In genomic region chr2:151928380-151928779, GRCh38 we compare ENCODE assay signal across 24 cellular contexts.
DNase-seq lines count a peak whose midpoint lies in the region; ATAC-seq, FAIRE-seq and TF ChIP-seq lines count a peak whose summit lies in the region.
"Had no signal": no experiment of that assay in that cellular context is flagged by ENCODE, and none has a peak within 500 bp of the region (broad histone marks: within the 10 kb centered on the region; RNA-seq: fewer than 3 reads in every experiment).

No MANE protein-coding gene starts in this region.

- H3K27ac ChIP-seq in H1 (ENCODE audit: low read depth, low read length) (no peak overlapping the region), mesenchymal stem cell (ENCODE audit: low read length, poor library complexity, severe bottlenecking) (no peak overlapping the region), ascending aorta (no peak overlapping the region)
- H3K27ac ChIP-seq: brain microvascular endothelial cell, coronary artery, ovary, thyroid gland had no signal

- H4K5ac ChIP-seq in H1 (ENCODE audit: insufficient read length, low read depth, low read length) = no peak overlapping the region

- TF ChIP-seq CTCF in H1 (IDR thresholded peaks at IDR 0.05; ENCODE audit: control extremely low read depth in 1 of 3, insufficient read depth in 1 of 3, low read depth in 1 of 3, low read length in 3 of 3) (no peak), ascending aorta (IDR thresholded peaks at IDR 0.05) (no peak)

- no peak overlapping the region for H2BK5ac ChIP-seq in H1 (ENCODE audit: low read depth, low read length)
- no peak overlapping the region for H2BK5ac ChIP-seq in mesenchymal stem cell (ENCODE audit: low read depth, low read length, poor library complexity, severe bottlenecking)

- no peak overlapping the region for H3K56ac ChIP-seq in H1 (replicated peaks; ENCODE audit: insufficient read length, low read depth, low read length)

- H3K23ac ChIP-seq in H1 (ENCODE audit: insufficient read length) (no peak overlapping the region), mesenchymal stem cell (ENCODE audit: low read length in 2 of 2) (no peak overlapping the region)

- intact Hi-C loops in ascending aorta (cut with DNase I) = no loop called here

- no peak for FAIRE-seq in H1 (lab: Jason Lieb, UNC)

- H2AFZ ChIP-seq in H1 (ENCODE audit: low read length) (no peak overlapping the region), mesenchymal stem cell (ENCODE audit: low read depth, low read length) (no peak overlapping the region)

- no peaks in the 10 kb centered on the region for H4K20me1 ChIP-seq in H1 (replicated peaks in 1 of 2; ENCODE audit: control insufficient read depth in 1 of 2, insufficient read depth in 2 of 2, low read length in 2 of 2)

- no peak for TF ChIP-seq EP300 in H1 (IDR thresholded peaks at IDR 0.05; ENCODE audit: borderline replicate concordance in 1 of 2, low read depth in 2 of 2, low read length in 2 of 2)

- no peak overlapping the region for H2AK5ac ChIP-seq in H1 (ENCODE audit: low read depth, low read length)
- H2AK5ac ChIP-seq in mesenchymal stem cell (ENCODE audit: low read length, severe bottlenecking) = no peak overlapping the region

- H4K8ac ChIP-seq in H1 (ENCODE audit: extremely low read depth, insufficient read depth, low read length) (no peak overlapping the region), mesenchymal stem cell (ENCODE audit: low read length) (no peak overlapping the region)

- H3K27me3 ChIP-seq in H1 (replicated peaks in 1 of 4; ENCODE audit: control insufficient read depth in 3 of 4, extremely low read depth in 1 of 4, insufficient read depth in 3 of 4, low read length in 3 of 4) (no peaks in the 10 kb centered on the region), mesenchymal stem cell (ENCODE audit: control insufficient read depth in 1 of 2, insufficient read depth in 1 of 2, low read length in 2 of 2) (peaks cover 0 to 13% of the 10 kb centered on the region in 2 experiments), ascending aorta (no peaks in the 10 kb centered on the region)
- H3K27me3 ChIP-seq: brain microvascular endothelial cell, ovary, thyroid gland had no signal

- H2BK15ac ChIP-seq in H1 (ENCODE audit: low read length) = no peak overlapping the region
- no peak overlapping the region for H2BK15ac ChIP-seq in mesenchymal stem cell (ENCODE audit: low read depth, poor library complexity, severe bottlenecking)

- no peaks in the 10 kb centered on the region for H3K23me2 ChIP-seq in H1 (ENCODE audit: low read depth, low read length)

- H3K4me3 ChIP-seq in H1 (ENCODE audit: extremely low read depth in 1 of 4, insufficient read depth in 2 of 4, low read depth in 3 of 4, low read length in 4 of 4) = no peak overlapping the region
- no peak overlapping the region for H3K4me3 ChIP-seq in mesenchymal stem cell (ENCODE audit: insufficient read depth in 1 of 2, low read depth in 1 of 2, low read length in 2 of 2)
- no peak overlapping the region for H3K4me3 ChIP-seq in ascending aorta
- H3K4me3 ChIP-seq: coronary artery, ovary, thyroid gland had no signal

- no peak for ATAC-seq in GM19455 (IDR thresholded peaks at IDR 0.05; ENCODE audit: unreplicated experiment)
- ATAC-seq: natural killer cell; sciatic nerve; stimulated activated effector memory CD8-positive, alpha-beta T cell treated with anti-CD3 and anti-CD28 coated beads, Interleukin-12 subunit alpha, Interleukin-12 subunit beta, amount 100 ng/mL, for 72 hours had no signal

- H3K4ac ChIP-seq in H1 (replicated peaks; ENCODE audit: insufficient read length, low read depth, low read length) (no peak overlapping the region), mesenchymal stem cell (ENCODE audit: low read depth in 1 of 2, low read length in 2 of 2) (no peak overlapping the region)

- POLR2A ChIA-PET in H1 (lab: Charles Lee; ENCODE audit: partially characterized antibody) = no interaction called here

- TF ChIP-seq POLR2A in H1 (IDR thresholded peaks at IDR 0.05; ENCODE audit: control extremely low read depth in 1 of 2, low read depth in 2 of 2, low read length in 2 of 2) = no peak

- H3K4me1 ChIP-seq in H1 (replicated peaks in 1 of 4; ENCODE audit: control insufficient read depth in 3 of 4, insufficient read depth in 4 of 4, low read length in 3 of 4) (peaks cover 0 to 7% (median 0%) of the 10 kb centered on the region in 4 experiments; a peak in 2 of 7 replicates), mesenchymal stem cell (ENCODE audit: control insufficient read depth, insufficient read depth, low read depth, low read length) (no peaks in the 10 kb centered on the region), ascending aorta (peaks cover under 1 to 4% of the 10 kb centered on the region in 2 donors)

- no peak overlapping the region for H3K9ac ChIP-seq in H1 (replicated peaks in 1 of 4; ENCODE audit: extremely low read depth in 1 of 4, low read depth in 3 of 4, low read length in 3 of 4)
- no peak overlapping the region for H3K9ac ChIP-seq in mesenchymal stem cell (ENCODE audit: low read length)

- no peak for TF ChIP-seq RAD21 in H1 (IDR thresholded peaks at IDR 0.05 in 1 of 2, conservative IDR thresholded peaks at IDR 0.05 in 1 of 2; ENCODE audit: low read depth in 2 of 2, low read length in 2 of 2)

- H3K14ac ChIP-seq in H1 (ENCODE audit: insufficient read length) (no peak overlapping the region), mesenchymal stem cell (ENCODE audit: low read length in 2 of 2) (no peak overlapping the region)

- DNase-seq in H4 (ENCODE audit: low spot score) (peak; percentile 44), NCI-H2107 treated with DMSO at 0.1 percent for 48 hours (lab: John Stamatoyannopoulos, UW; ENCODE audit: unreplicated experiment) (peak; percentile 64), H1 (ENCODE audit: low read depth in 1 of 2, low spot score in 2 of 2) (no peak), mesenchymal stem cell (peak; percentile 17), ascending aorta (ENCODE audit: low spot score in 2 of 2) (no peak), mucosa of gallbladder (ENCODE audit: low spot score) (no peak)
- no peak for DNase-seq in stimulated activated CD4-positive, alpha-beta T cell treated with anti-CD3 and anti-CD28 coated beads, Interleukin-2, amount 100 ng/mL, for 24 hours
- DNase-seq: activated CD4-positive, alpha-beta T cell treated with anti-CD3 and anti-CD28 coated beads for 4 hours; activated naive CD8-positive, alpha-beta T cell treated with anti-CD3 and anti-CD28 coated beads, Interleukin-2, amount 10 ng/mL, durations not matched to agents 7 days and 5 days; brain microvascular endothelial cell; DMS 273 treated with DMSO at 0.1 percent for 48 hours; foreskin fibroblast; GDM1; natural killer cell; NCI-H1092; NCI-H2029 treated with DMSO at 0.1 percent for 48 hours; OCI-M1; ovary; T-helper 1 cell; thyroid gland had no signal

- no peak overlapping the region for H2BK20ac ChIP-seq in H1 (ENCODE audit: low read length)

- no peaks in the 10 kb centered on the region for H3K79me2 ChIP-seq in H1 (ENCODE audit: control insufficient read depth in 1 of 2, insufficient read depth in 2 of 2, low read length in 2 of 2)

- H2BK12ac ChIP-seq in H1 (ENCODE audit: low read depth, low read length) = no peak overlapping the region
- H2BK12ac ChIP-seq in mesenchymal stem cell (ENCODE audit: low read length in 2 of 2) = no peak overlapping the region

- no peaks in the 10 kb centered on the region for H3K79me1 ChIP-seq in H1 (ENCODE audit: low read depth, low read length)
- H3K79me1 ChIP-seq in mesenchymal stem cell (replicated peaks; ENCODE audit: low read length, poor library complexity, severe bottlenecking) = no peaks in the 10 kb centered on the region

- H4K91ac ChIP-seq in H1 (replicated peaks; ENCODE audit: insufficient read length, low read length) (no peak overlapping the region), mesenchymal stem cell (ENCODE audit: low read length) (no peak overlapping the region)

- H3K4me2 ChIP-seq in H1 (ENCODE audit: insufficient read depth in 1 of 2, low read depth in 2 of 2, low read length in 2 of 2) (no peak overlapping the region), mesenchymal stem cell (ENCODE audit: low read length, poor library complexity, severe bottlenecking) (no peak overlapping the region)

- 86% methylated on average over 2 of the region's 2 CpGs; no CpG with 5 or more reads in 1 of the 2 experiments for WGBS in H1 (ENCODE audit: extremely low coverage in 1 of 2, insufficient coverage in 1 of 2, insufficient read length in 1 of 2, insufficient replicate concordance in 2 of 2, low coverage in 1 of 2, low lambda C conversion rate in 2 of 2, missing lambda C conversion rate in 1 of 2), 2 experiments
- 62% methylated on average over 2 of the region's 2 CpGs for WGBS in mesenchymal stem cell

- CTCF ChIA-PET in H1 (lab: Charles Lee; ENCODE audit: partially characterized antibody) = interaction anchor here (1.0 to 2.3 kb wide), 6 partner anchors 11 to 70 kb away, joined by 3 to 8 read pairs (median 4); no protein-coding TSS in a partner anchor

- H3K18ac ChIP-seq in H1 (ENCODE audit: extremely low read depth, low read length) = no peak overlapping the region
- H3K18ac ChIP-seq in mesenchymal stem cell (ENCODE audit: low read depth in 1 of 2, low read length in 2 of 2) = no peak overlapping the region

- H3K36me3 ChIP-seq in H1 (ENCODE audit: control insufficient read depth in 2 of 4, insufficient read depth in 4 of 4, low read length in 3 of 4) = no peaks in the 10 kb centered on the region
- no peaks in the 10 kb centered on the region for H3K36me3 ChIP-seq in mesenchymal stem cell (ENCODE audit: control insufficient read depth in 1 of 2, insufficient read depth in 2 of 2, low read depth in 1 of 2, low read length in 2 of 2)
- H3K36me3 ChIP-seq in ascending aorta = no peaks in the 10 kb centered on the region
- H3K36me3 ChIP-seq: brain microvascular endothelial cell, ovary, thyroid gland had no signal

- H2BK120ac ChIP-seq in H1 (replicated peaks; ENCODE audit: low read depth, low read length) (no peak overlapping the region), mesenchymal stem cell (ENCODE audit: low read depth, low read length) (no peak overlapping the region)

- no peaks in the 10 kb centered on the region for H3K9me3 ChIP-seq in H1 (ENCODE audit: insufficient read depth in 2 of 2, low read depth in 1 of 2, low read length in 1 of 2)
- no peaks in the 10 kb centered on the region for H3K9me3 ChIP-seq in mesenchymal stem cell (ENCODE audit: control insufficient read depth, low read length)
- H3K9me3 ChIP-seq in ascending aorta = no peaks in the 10 kb centered on the region
- H3K9me3 ChIP-seq: ovary, thyroid gland had no signal

TF ChIP-seq in H1, 55 proteins besides CTCF, POLR2A, EP300 and RAD21 (continues in another document):
- TF ChIP-seq CEBPB (IDR thresholded peaks at IDR 0.05; ENCODE audit: low read depth, low read length) (peak; percentile 90), ASH2L (IDR thresholded peaks at IDR 0.05; ENCODE audit: low read length) (no peak), USF2 (IDR thresholded peaks at IDR 0.05; ENCODE audit: low read length) (no peak), POLR2AphosphoS5 (IDR thresholded peaks at IDR 0.05; ENCODE audit: low read depth, low read length) (no peak)

Comparison
In these comparisons a context has a peak if more than half of its experiments do, and no peak if none do; other contexts are left out.
1. DNase-seq: peak in H4 (single experiment), NCI-H2107 treated with DMSO at 0.1 percent for 48 hours (single experiment) and mesenchymal stem cell (single experiment); none in H1 (0 of 2), stimulated activated CD4-positive, alpha-beta T cell treated with anti-CD3 and anti-CD28 coated beads, Interleukin-2, amount 100 ng/mL, for 24 hours (0 of 2), ascending aorta (0 of 2) and mucosa of gallbladder (single experiment).